In the genomic region with DNA sequence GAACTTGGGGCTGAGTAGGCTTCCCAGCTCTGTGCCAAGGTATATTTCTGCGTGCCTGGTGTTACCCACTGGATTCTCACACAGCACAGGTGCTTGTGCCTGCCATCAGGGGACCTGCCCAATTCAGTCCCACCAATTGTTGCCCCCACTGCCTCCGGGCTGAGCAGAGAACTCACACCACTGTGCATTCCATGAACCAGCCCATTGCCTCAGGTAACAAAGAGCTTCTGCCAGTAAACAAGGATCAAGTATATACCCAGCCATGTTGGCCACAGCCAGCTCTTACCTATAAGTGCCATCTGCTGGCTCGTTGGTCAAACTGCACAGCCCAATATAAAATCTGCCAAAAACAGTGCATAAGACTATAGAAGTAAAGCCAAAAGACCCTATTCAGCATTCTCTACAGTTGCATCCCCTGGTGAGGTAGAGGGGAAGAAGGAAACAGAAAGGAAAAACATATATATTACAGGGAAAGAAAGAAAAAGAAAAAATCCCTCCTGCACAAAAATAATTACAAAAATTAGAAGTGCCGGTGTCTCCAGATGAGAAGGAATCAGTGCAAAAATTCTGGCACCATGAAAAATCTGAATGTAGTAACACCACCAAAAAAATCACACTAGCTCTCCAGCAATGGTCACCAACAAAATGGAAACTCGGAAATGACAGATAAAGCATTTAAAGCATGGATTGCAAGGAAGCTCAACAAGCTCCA, we compare ENCODE assay signal across 9 cellular contexts.
DNase-seq lines count a peak whose midpoint lies in the region; ATAC-seq and TF ChIP-seq lines count a peak whose summit lies in the region.
"Had no signal": no experiment of that assay in that cellular context is flagged by ENCODE, and none has a peak within 500 bp of the region (broad histone marks: within the 10 kb centered on the region; RNA-seq: fewer than 3 reads in every experiment).

No MANE protein-coding gene starts in this region.

- H3K27ac ChIP-seq in HL-60 (replicated peaks) = no peak overlapping the region

- DNase-seq in GM10266 (ENCODE audit: extremely low spot score) (no peak), HL-60 (ENCODE audit: low read depth in 1 of 2, low spot score in 1 of 2) (peak in 1 of 2 experiments; percentile 59), UCSD-AML1 (lab: John Stamatoyannopoulos, UW; ENCODE audit: unreplicated experiment) (peak; percentile 17), iPS DF 4.7 (ENCODE audit: extremely low read depth, low spot score) (peak; percentile 19), C1 segment of cervical spinal cord (lab: John Stamatoyannopoulos, UW) (no peak)
- DNase-seq in stimulated activated naive CD4-positive, alpha-beta T cell treated with Interleukin-2 at 50 U/mL for 16 hours (lab: John Stamatoyannopoulos, UW) = no peak
- DNase-seq in activated T-cell treated with anti-CD3 and anti-CD28 coated beads, Interleukin-2, amount 50 U/mL, for 48 hours = no peak
- DNase-seq: activated B cell treated with CpG ODN at 0.5 μM for 24 hours had no signal

- no peak overlapping the region for H3K4me3 ChIP-seq in HL-60 (replicated peaks; ENCODE audit: insufficient read depth, low read length)

- TF ChIP-seq CTCF in GM10266 (IDR thresholded peaks at IDR 0.05; ENCODE audit: control insufficient read depth, insufficient read depth, low read depth, missing control alignments) (peak; percentile 67), HL-60 (IDR thresholded peaks at IDR 0.05; ENCODE audit: insufficient read depth, low read length) (peak; percentile 55)

- H3K27me3 ChIP-seq in HL-60 (ENCODE audit: insufficient read depth, poor library complexity, severe bottlenecking) = no peaks in the 10 kb centered on the region

- peak; percentile 81 for ATAC-seq in GM21390 (IDR thresholded peaks at IDR 0.05; ENCODE audit: unreplicated experiment)

Comparison
In these comparisons a context has a peak if more than half of its experiments do, and no peak if none do; other contexts are left out.
1. DNase-seq: peak in UCSD-AML1 (single experiment) and iPS DF 4.7 (single experiment); none in GM10266 (single experiment), stimulated activated naive CD4-positive, alpha-beta T cell treated with Interleukin-2 at 50 U/mL for 16 hours (single experiment), activated T-cell treated with anti-CD3 and anti-CD28 coated beads, Interleukin-2, amount 50 U/mL, for 48 hours (0 of 2) and C1 segment of cervical spinal cord (0 of 14).